Comparison of ENCODE assay signal across 11 cellular contexts in genomic region chr20:25197173-25197869, GRCh38. TPM values are rescaled to one million over a fixed set of nuclear protein-coding genes. Genes with fewer than 3 reads are reported as not detected.
DNase-seq lines count a peak whose midpoint lies in the region; ATAC-seq and TF ChIP-seq lines count a peak whose summit lies in the region.
"Had no signal": no experiment of that assay in that cellular context is flagged by ENCODE, and none has a peak within 500 bp of the region (broad histone marks: within the 10 kb centered on the region; RNA-seq: fewer than 3 reads in every experiment).

No MANE protein-coding gene starts in this region.

- H3K36me3 ChIP-seq in hepatocyte (replicated peaks; ENCODE audit: insufficient read depth, low read depth) (no peaks in the 10 kb centered on the region), ovary (no peaks in the 10 kb centered on the region)
- H3K36me3 ChIP-seq: vagina had no signal

- peaks cover 3% of the 10 kb centered on the region for H3K4me1 ChIP-seq in hepatocyte (ENCODE audit: insufficient read depth)
- peaks cover 11% of the 10 kb centered on the region for H3K4me1 ChIP-seq in ovary (ENCODE audit: insufficient read depth)

- H3K9me2 ChIP-seq in hepatocyte (replicated peaks; ENCODE audit: insufficient read depth) = no peaks in the 10 kb centered on the region

- intact Hi-C loops in activated B cell treated with CpG ODN at 0.5 μM for 24 hours (cut with micrococcal nuclease) = loop anchor here (5.0 kb wide), 1 partner anchor 425 kb away; the partner anchor contains the start of gene NANP
- intact Hi-C loops in ovary (cut with DNase I) = loop anchor here in 3 of 4 donors (5.0 to 10.0 kb wide), 4 partner anchors 47 to 203 kb away; partner anchors contain the start of genes ABHD12 (in 3 of the 3), PYGB (in 2 of the 3) and APMAP (in 1 of the 3)

- H3K4me1 Mint-ChIP-seq in activated B cell treated with CpG ODN at 0.5 μM for 24 hours (peaks cover 20% of the 10 kb centered on the region), type B pancreatic cell (ENCODE audit: unreplicated experiment) (peaks cover 41% of the 10 kb centered on the region)

- H3K4me3 ChIP-seq in hepatocyte (peak overlapping the region; percentile 86), ovary (no peak overlapping the region)

- no peak for TF ChIP-seq POLR2A in ovary (IDR thresholded peaks at IDR 0.05)

- peak; percentile 16 to 17 for DNase-seq in stimulated activated CD4-positive, alpha-beta T cell treated with anti-CD3 and anti-CD28 coated beads, Interleukin-2, amount 100 ng/mL, for 24 hours
- DNase-seq in stimulated activated CD4-positive, alpha-beta T cell treated with anti-CD3 and anti-CD28 coated beads, Interleukin-4, amount 100 ng/mL, for 4 hours = no peak
- DNase-seq in activated B cell treated with CpG ODN at 0.5 μM for 24 hours (no peak), hepatocyte (ENCODE audit: low spot score) (no peak), type B pancreatic cell (ENCODE audit: extremely low spot score, unreplicated experiment) (no peak), ovary (no peak), cerebellar cortex (ENCODE audit: low spot score) (no peak), RKO (ENCODE audit: low spot score) (no peak)
- DNase-seq: activated gamma-delta T cell treated with Interleukin-2 at 50 U/mL for 16 hours, KG1 had no signal

- POLR2A ChIA-PET in activated B cell treated with CpG ODN at 0.5 μM for 24 hours (lab: Charles Lee) = no interaction called here

- H3K9me3 ChIP-seq in hepatocyte (ENCODE audit: low read depth) (no peaks in the 10 kb centered on the region), ovary (no peaks in the 10 kb centered on the region)
- H3K9me3 ChIP-seq: vagina had no signal

- H3K36me3 Mint-ChIP-seq in activated B cell treated with CpG ODN at 0.5 μM for 24 hours (ENCODE audit: low read depth) = no peaks in the 10 kb centered on the region
- peaks cover 7% of the 10 kb centered on the region for H3K36me3 Mint-ChIP-seq in type B pancreatic cell

- peak overlapping the region; percentile 19 for H3K27ac Mint-ChIP-seq in activated B cell treated with CpG ODN at 0.5 μM for 24 hours
- peak overlapping the region; percentile 87 for H3K27ac Mint-ChIP-seq in type B pancreatic cell

- whole genome bisulfite sequencing in hepatocyte (ENCODE audit: low lambda C conversion rate, missing lambda C conversion rate) = 80% methylated on average over 3 of the region's 3 CpGs
- WGBS in ovary, 3 donors = 94 to 97% (median 97%) methylated on average over 3 of the region's 3 CpGs

- H2AFZ ChIP-seq in hepatocyte = no peak overlapping the region

- H4K20me1 ChIP-seq in hepatocyte (ENCODE audit: insufficient read depth, poor library complexity, severe bottlenecking) = peaks cover 16% of the 10 kb centered on the region

- H3K79me2 ChIP-seq in hepatocyte = peaks cover 59% of the 10 kb centered on the region

- H3K27me3 ChIP-seq in hepatocyte (no peaks in the 10 kb centered on the region), ovary (no peaks in the 10 kb centered on the region)
- H3K27me3 ChIP-seq: vagina had no signal

- no peak for ATAC-seq in activated B cell treated with CpG ODN at 0.5 μM for 24 hours (ENCODE audit: low read depth)

- peak overlapping the region; percentile 90 for H3K27ac ChIP-seq in hepatocyte
- no peak overlapping the region for H3K27ac ChIP-seq in ovary

- H3K9me3 Mint-ChIP-seq in activated B cell treated with CpG ODN at 0.5 μM for 24 hours = no peaks in the 10 kb centered on the region
- no peaks in the 10 kb centered on the region for H3K9me3 Mint-ChIP-seq in type B pancreatic cell

- CTCF ChIA-PET in activated B cell treated with CpG ODN at 0.5 μM for 24 hours (lab: Charles Lee) = interaction anchor here (2.5 kb wide), 1 partner anchor 50 kb away, joined by 9 read pairs; the partner anchor contains the start of gene PYGB

- no peaks in the 10 kb centered on the region for H3K27me3 Mint-ChIP-seq in activated B cell treated with CpG ODN at 0.5 μM for 24 hours
- H3K27me3 Mint-ChIP-seq in type B pancreatic cell = no peaks in the 10 kb centered on the region

- H3K4me2 ChIP-seq in hepatocyte = peak overlapping the region; percentile 83

- H3K4me3 Mint-ChIP-seq in activated B cell treated with CpG ODN at 0.5 μM for 24 hours (peak overlapping the region; percentile 90), type B pancreatic cell (peak overlapping the region; percentile 98)

- TF ChIP-seq EP300 in ovary (IDR thresholded peaks at IDR 0.05) = no peak

- TF ChIP-seq CTCF in activated B cell treated with CpG ODN at 0.5 μM for 24 hours (IDR thresholded peaks at IDR 0.05) (no peak), hepatocyte (IDR thresholded peaks at IDR 0.05; ENCODE audit: poor library complexity) (no peak), type B pancreatic cell (conservative IDR thresholded peaks at IDR 0.05) (no peak), ovary (IDR thresholded peaks at IDR 0.05) (no peak)

RNA-seq across cellular contexts. Expression of gene ENTPD6, which starts 1.8 kb away (rescaled TPM):
- total RNA-seq in activated B cell treated with CpG ODN at 0.5 μM for 24 hours = 37.2 and 44.4 TPM in 2 replicates
- total RNA-seq in hepatocyte = 58.1 and 80.4 TPM in 2 replicates
- polyA plus RNA-seq in hepatocyte = 87.1 and 92.0 TPM in 2 replicates
- total RNA-seq in type B pancreatic cell (ENCODE audit: low replicate concordance) = 64.1 and 78.3 TPM in 2 replicates
- 10 to 100 TPM; 34.9 to 73.8 (median 66.5) TPM for total RNA-seq in ovary
- 10 to 100 TPM; 38.7 to 47.1 TPM for polyA plus RNA-seq in ovary

RNA-seq across cellular contexts. Expression of gene PYGB, which starts 50.6 kb away (rescaled TPM):
- total RNA-seq in activated B cell treated with CpG ODN at 0.5 μM for 24 hours (21.5 and 23.5 TPM in 2 replicates), hepatocyte (52.0 and 61.1 TPM in 2 replicates), type B pancreatic cell (ENCODE audit: low replicate concordance) (39.3 and 52.2 TPM in 2 replicates), ovary (10 to 100 TPM; 24.2 to 54.2 (median 52.2) TPM)
- polyA plus RNA-seq in hepatocyte (35.0 and 45.3 TPM in 2 replicates), ovary (10 to 100 TPM; 23.1 to 27.3 TPM)

Comparison
In these comparisons a context has a peak if more than half of its experiments do, and no peak if none do; other contexts are left out.
1. DNase-seq: peak in stimulated activated CD4-positive, alpha-beta T cell treated with anti-CD3 and anti-CD28 coated beads, Interleukin-2, amount 100 ng/mL, for 24 hours (2 of 2); none in stimulated activated CD4-positive, alpha-beta T cell treated with anti-CD3 and anti-CD28 coated beads, Interleukin-4, amount 100 ng/mL, for 4 hours (0 of 2), activated B cell treated with CpG ODN at 0.5 μM for 24 hours (single experiment), hepatocyte (single experiment), type B pancreatic cell (single experiment), ovary (0 of 5), cerebellar cortex (single experiment) and RKO (single experiment).